In the genomic region with DNA sequence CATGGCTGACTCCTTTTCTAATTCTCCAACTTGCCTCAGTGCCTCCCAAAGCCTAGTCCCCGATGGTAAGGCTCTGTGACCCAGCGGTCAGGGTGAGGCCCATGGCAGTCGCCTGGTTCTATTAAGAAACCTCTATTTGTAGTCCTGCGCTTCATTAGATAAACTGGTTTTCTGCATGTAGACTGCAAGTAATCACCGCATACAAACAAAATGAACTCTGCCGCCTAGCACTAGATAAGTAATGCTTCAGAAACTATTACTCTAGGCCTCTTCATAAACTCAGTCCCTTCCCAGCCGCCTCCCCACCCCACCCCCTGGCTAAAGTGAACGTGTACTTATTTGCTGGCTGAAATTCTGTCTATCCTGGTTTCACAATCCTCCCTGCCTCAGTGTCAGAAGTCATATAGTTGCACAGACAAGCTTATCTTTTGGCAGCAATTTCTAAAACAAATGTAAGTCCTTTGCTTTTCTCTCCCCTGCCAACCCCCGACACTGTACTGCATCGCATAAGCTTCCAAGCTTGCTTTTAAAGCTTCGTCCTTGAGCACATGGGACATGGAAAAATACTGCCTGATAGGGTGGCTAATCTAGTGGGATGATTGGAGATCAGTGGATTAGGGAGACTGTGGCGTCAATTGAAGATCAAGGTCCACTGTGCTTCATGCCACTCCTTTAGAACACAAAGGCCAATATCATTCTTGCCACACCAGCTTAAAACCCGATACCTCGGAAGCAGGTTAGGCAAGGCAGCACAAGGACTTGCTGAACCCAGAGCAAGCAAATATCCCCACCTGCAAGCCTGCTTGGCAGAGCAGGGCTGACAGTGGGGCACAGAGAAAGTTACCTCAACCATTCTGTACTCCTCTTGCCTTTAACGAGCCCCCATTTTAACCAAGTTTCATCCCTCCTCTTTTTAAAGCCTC, we compare ENCODE assay signal across 1 cellular context.
A peak's percentile ranks its signal among the peaks of the same experiment; 100 is the strongest.
TF ChIP-seq lines count a peak whose summit lies in the region.

No MANE protein-coding gene starts in this region.

TF ChIP-seq in K562, 482 proteins besides CTCF, POLR2A, EP300 and RAD21 (continued from another document):
- TF ChIP-seq, protein P1, sequence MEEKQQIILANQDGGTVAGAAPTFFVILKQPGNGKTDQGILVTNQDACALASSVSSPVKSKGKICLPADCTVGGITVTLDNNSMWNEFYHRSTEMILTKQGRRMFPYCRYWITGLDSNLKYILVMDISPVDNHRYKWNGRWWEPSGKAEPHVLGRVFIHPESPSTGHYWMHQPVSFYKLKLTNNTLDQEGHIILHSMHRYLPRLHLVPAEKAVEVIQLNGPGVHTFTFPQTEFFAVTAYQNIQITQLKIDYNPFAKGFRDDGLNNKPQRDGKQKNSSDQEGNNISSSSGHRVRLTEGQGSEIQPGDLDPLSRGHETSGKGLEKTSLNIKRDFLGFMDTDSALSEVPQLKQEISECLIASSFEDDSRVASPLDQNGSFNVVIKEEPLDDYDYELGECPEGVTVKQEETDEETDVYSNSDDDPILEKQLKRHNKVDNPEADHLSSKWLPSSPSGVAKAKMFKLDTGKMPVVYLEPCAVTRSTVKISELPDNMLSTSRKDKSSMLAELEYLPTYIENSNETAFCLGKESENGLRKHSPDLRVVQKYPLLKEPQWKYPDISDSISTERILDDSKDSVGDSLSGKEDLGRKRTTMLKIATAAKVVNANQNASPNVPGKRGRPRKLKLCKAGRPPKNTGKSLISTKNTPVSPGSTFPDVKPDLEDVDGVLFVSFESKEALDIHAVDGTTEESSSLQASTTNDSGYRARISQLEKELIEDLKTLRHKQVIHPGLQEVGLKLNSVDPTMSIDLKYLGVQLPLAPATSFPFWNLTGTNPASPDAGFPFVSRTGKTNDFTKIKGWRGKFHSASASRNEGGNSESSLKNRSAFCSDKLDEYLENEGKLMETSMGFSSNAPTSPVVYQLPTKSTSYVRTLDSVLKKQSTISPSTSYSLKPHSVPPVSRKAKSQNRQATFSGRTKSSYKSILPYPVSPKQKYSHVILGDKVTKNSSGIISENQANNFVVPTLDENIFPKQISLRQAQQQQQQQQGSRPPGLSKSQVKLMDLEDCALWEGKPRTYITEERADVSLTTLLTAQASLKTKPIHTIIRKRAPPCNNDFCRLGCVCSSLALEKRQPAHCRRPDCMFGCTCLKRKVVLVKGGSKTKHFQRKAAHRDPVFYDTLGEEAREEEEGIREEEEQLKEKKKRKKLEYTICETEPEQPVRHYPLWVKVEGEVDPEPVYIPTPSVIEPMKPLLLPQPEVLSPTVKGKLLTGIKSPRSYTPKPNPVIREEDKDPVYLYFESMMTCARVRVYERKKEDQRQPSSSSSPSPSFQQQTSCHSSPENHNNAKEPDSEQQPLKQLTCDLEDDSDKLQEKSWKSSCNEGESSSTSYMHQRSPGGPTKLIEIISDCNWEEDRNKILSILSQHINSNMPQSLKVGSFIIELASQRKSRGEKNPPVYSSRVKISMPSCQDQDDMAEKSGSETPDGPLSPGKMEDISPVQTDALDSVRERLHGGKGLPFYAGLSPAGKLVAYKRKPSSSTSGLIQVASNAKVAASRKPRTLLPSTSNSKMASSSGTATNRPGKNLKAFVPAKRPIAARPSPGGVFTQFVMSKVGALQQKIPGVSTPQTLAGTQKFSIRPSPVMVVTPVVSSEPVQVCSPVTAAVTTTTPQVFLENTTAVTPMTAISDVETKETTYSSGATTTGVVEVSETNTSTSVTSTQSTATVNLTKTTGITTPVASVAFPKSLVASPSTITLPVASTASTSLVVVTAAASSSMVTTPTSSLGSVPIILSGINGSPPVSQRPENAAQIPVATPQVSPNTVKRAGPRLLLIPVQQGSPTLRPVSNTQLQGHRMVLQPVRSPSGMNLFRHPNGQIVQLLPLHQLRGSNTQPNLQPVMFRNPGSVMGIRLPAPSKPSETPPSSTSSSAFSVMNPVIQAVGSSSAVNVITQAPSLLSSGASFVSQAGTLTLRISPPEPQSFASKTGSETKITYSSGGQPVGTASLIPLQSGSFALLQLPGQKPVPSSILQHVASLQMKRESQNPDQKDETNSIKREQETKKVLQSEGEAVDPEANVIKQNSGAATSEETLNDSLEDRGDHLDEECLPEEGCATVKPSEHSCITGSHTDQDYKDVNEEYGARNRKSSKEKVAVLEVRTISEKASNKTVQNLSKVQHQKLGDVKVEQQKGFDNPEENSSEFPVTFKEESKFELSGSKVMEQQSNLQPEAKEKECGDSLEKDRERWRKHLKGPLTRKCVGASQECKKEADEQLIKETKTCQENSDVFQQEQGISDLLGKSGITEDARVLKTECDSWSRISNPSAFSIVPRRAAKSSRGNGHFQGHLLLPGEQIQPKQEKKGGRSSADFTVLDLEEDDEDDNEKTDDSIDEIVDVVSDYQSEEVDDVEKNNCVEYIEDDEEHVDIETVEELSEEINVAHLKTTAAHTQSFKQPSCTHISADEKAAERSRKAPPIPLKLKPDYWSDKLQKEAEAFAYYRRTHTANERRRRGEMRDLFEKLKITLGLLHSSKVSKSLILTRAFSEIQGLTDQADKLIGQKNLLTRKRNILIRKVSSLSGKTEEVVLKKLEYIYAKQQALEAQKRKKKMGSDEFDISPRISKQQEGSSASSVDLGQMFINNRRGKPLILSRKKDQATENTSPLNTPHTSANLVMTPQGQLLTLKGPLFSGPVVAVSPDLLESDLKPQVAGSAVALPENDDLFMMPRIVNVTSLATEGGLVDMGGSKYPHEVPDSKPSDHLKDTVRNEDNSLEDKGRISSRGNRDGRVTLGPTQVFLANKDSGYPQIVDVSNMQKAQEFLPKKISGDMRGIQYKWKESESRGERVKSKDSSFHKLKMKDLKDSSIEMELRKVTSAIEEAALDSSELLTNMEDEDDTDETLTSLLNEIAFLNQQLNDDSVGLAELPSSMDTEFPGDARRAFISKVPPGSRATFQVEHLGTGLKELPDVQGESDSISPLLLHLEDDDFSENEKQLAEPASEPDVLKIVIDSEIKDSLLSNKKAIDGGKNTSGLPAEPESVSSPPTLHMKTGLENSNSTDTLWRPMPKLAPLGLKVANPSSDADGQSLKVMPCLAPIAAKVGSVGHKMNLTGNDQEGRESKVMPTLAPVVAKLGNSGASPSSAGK (IDR thresholded peaks at IDR 0.05), result peak; percentile 43
- TF ChIP-seq ETS1 (conservative IDR thresholded peaks at IDR 0.05; ENCODE audit: control insufficient read depth, low read depth, low read length), result no peak
- TF ChIP-seq ZNF436 (CRISPR knock-in tag; IDR thresholded peaks at IDR 0.05), result no peak
- no peak for TF ChIP-seq BACH1 (tag; IDR thresholded peaks at IDR 0.05)
- TF ChIP-seq FIP1L1 (IDR thresholded peaks at IDR 0.05; ENCODE audit: low read depth, low read length, poor library complexity, severe bottlenecking), result no peak
- TF ChIP-seq, protein P2, sequence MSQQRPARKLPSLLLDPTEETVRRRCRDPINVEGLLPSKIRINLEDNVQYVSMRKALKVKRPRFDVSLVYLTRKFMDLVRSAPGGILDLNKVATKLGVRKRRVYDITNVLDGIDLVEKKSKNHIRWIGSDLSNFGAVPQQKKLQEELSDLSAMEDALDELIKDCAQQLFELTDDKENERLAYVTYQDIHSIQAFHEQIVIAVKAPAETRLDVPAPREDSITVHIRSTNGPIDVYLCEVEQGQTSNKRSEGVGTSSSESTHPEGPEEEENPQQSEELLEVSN (IDR thresholded peaks at IDR 0.05; ENCODE audit: borderline replicate concordance in 1 of 2, extremely low read depth in 1 of 2, insufficient read depth in 1 of 2, insufficient read length in 1 of 2, low read depth in 1 of 2, low read length in 1 of 2, poor library complexity in 1 of 2, severe bottlenecking in 1 of 2), result no peak
